In genomic region chr4:165927366-165927765, GRCh38 we compare ENCODE assay signal across 21 cellular contexts. TPM values are rescaled to one million over a fixed set of nuclear protein-coding genes. Genes with fewer than 3 reads are reported as not detected.
"Had no signal": no experiment of that assay in that cellular context is flagged by ENCODE, and none has a peak within 500 bp of the region (broad histone marks: within the 10 kb centered on the region; RNA-seq: fewer than 3 reads in every experiment).

No MANE protein-coding gene starts in this region.

- H3K36me3 Mint-ChIP-seq: mesothelial cell of epicardium; naive thymus-derived CD8-positive, alpha-beta T cell; stimulated activated memory B cell treated with anti-CD40 and anti-IgM and Interleukin-4, amounts not matched to agents 10 μg/mL and 1 μg/mL and 100 μg/mL, for 72 hours; type B pancreatic cell had no signal

- H3K27ac Mint-ChIP-seq: mesothelial cell of epicardium; naive thymus-derived CD8-positive, alpha-beta T cell; nephron; stimulated activated memory B cell treated with anti-CD40 and anti-IgM and Interleukin-4, amounts not matched to agents 10 μg/mL and 1 μg/mL and 100 μg/mL, for 72 hours; stimulated activated naive CD8-positive, alpha-beta T cell treated with anti-CD3 and anti-CD28 coated beads, Interleukin-15, amount 100 ng/mL, for 72 hours; type B pancreatic cell had no signal

- H3K4me1 Mint-ChIP-seq: naive thymus-derived CD8-positive, alpha-beta T cell; nephron; neural crest cell; stimulated activated memory B cell treated with anti-CD40 and anti-IgM and Interleukin-4, amounts not matched to agents 10 μg/mL and 1 μg/mL and 100 μg/mL, for 72 hours; stimulated activated naive CD8-positive, alpha-beta T cell treated with anti-CD3 and anti-CD28 coated beads, Interleukin-15, amount 100 ng/mL, for 72 hours had no signal

- H3K9me3 Mint-ChIP-seq: nephron; neural crest cell; stimulated activated memory B cell treated with anti-CD40 and anti-IgM and Interleukin-4, amounts not matched to agents 10 μg/mL and 1 μg/mL and 100 μg/mL, for 72 hours; type B pancreatic cell had no signal

- ATAC-seq: mucosa of descending colon; naive thymus-derived CD8-positive, alpha-beta T cell; psoas muscle; right lobe of liver; stimulated activated memory B cell treated with anti-CD40 and anti-IgM and Interleukin-4, amounts not matched to agents 10 μg/mL and 1 μg/mL and 100 μg/mL, for 72 hours; stimulated activated naive CD8-positive, alpha-beta T cell treated with anti-CD3 and anti-CD28 coated beads, Interleukin-15, amount 100 ng/mL, for 72 hours had no signal

- H3K4me3 Mint-ChIP-seq: mesothelial cell of epicardium; naive thymus-derived CD8-positive, alpha-beta T cell; nephron; neural crest cell; stimulated activated memory B cell treated with anti-CD40 and anti-IgM and Interleukin-4, amounts not matched to agents 10 μg/mL and 1 μg/mL and 100 μg/mL, for 72 hours; stimulated activated naive CD8-positive, alpha-beta T cell treated with anti-CD3 and anti-CD28 coated beads, Interleukin-15, amount 100 ng/mL, for 72 hours; type B pancreatic cell had no signal

- DNase-seq: islet precursor cell; left ventricle myocardium inferior; mesendoderm; mucosa of descending colon; naive thymus-derived CD8-positive, alpha-beta T cell; nucleus accumbens; psoas muscle; right lobe of liver; stimulated activated CD4-positive, alpha-beta T cell treated with anti-CD3 and anti-CD28 coated beads, Interleukin-1b, Interleukin-23, amount 100 ng/mL, for 48 hours; stimulated activated CD4-positive, alpha-beta T cell treated with anti-CD3 and anti-CD28 coated beads, Interleukin-2, amount 100 ng/mL, for 48 hours; stimulated activated CD4-positive, alpha-beta T cell treated with anti-CD3 and anti-CD28 coated beads, Interleukin-4, amount 100 ng/mL, for 4 hours; stimulated activated CD8-positive, alpha-beta memory T cell treated with anti-CD3 and anti-CD28 coated beads, Interleukin-4, amount 100 ng/mL, for 48 hours; stimulated activated naive CD4-positive, alpha-beta T cell treated with Interleukin-2 at 50 U/mL for 16 hours; stimulated activated naive CD8-positive, alpha-beta T cell treated with anti-CD3 and anti-CD28 coated beads, Interleukin-15, amount 100 ng/mL, for 72 hours; substantia nigra; uterus had no signal

- H3K27me3 Mint-ChIP-seq: stimulated activated memory B cell treated with anti-CD40 and anti-IgM and Interleukin-4, amounts not matched to agents 10 μg/mL and 1 μg/mL and 100 μg/mL, for 72 hours; stimulated activated naive CD8-positive, alpha-beta T cell treated with anti-CD3 and anti-CD28 coated beads, Interleukin-15, amount 100 ng/mL, for 72 hours had no signal

RNA-seq across cellular contexts. Expression of gene TLL1, which starts 54.3 kb away (rescaled TPM):
- total RNA-seq: naive thymus-derived CD8-positive, alpha-beta T cell had no signal
- polyA plus RNA-seq: naive thymus-derived CD8-positive, alpha-beta T cell had no signal
